ENCODE assay signal across 21 cellular contexts in genomic region chr11:35853871-35854270, GRCh38.
DNase-seq lines count a peak whose midpoint lies in the region; TF ChIP-seq lines count a peak whose summit lies in the region.
"Had no signal": no experiment of that assay in that cellular context is flagged by ENCODE, and none has a peak within 500 bp of the region (broad histone marks: within the 10 kb centered on the region; RNA-seq: fewer than 3 reads in every experiment).

No MANE protein-coding gene starts in this region.

- H3K36me3 ChIP-seq in endodermal cell (ENCODE audit: control insufficient read depth, insufficient read depth, low read length) = no peaks in the 10 kb centered on the region
- H3K36me3 ChIP-seq: BLaER1, MG63 had no signal

- H3K9me3 Mint-ChIP-seq in endodermal cell = no peaks in the 10 kb centered on the region
- no peaks in the 10 kb centered on the region for H3K9me3 Mint-ChIP-seq in type B pancreatic cell
- H3K9me3 Mint-ChIP-seq in activated CD4-positive, alpha-beta memory T cell treated with anti-CD3 and anti-CD28 coated beads, Interleukin-2, amount 10 ng/mL, durations not matched to agents 7 days and 5 days = no peaks in the 10 kb centered on the region
- H3K9me3 Mint-ChIP-seq: CD4-positive, alpha-beta memory T cell; GM23338; IgD-negative memory B cell had no signal

- H3K4me1 Mint-ChIP-seq in endodermal cell (no peaks in the 10 kb centered on the region), type B pancreatic cell (ENCODE audit: unreplicated experiment) (no peaks in the 10 kb centered on the region)
- no peaks in the 10 kb centered on the region for H3K4me1 Mint-ChIP-seq in activated CD4-positive, alpha-beta memory T cell treated with anti-CD3 and anti-CD28 coated beads, Interleukin-2, amount 10 ng/mL, durations not matched to agents 7 days and 5 days
- H3K4me1 Mint-ChIP-seq: CD4-positive, alpha-beta memory T cell; IgD-negative memory B cell had no signal

- DNase-seq in NCI-H1694 treated with DMSO at 0.1 percent for 48 hours (lab: John Stamatoyannopoulos, UW) = peak; percentile 87
- peak; percentile 75 for DNase-seq in NCI-H82 (lab: John Stamatoyannopoulos, UW)
- DNase-seq in endodermal cell = peak; percentile 17
- peak; percentile 20 for DNase-seq in type B pancreatic cell (ENCODE audit: extremely low spot score, unreplicated experiment)
- DNase-seq in activated CD4-positive, alpha-beta memory T cell treated with anti-CD3 and anti-CD28 coated beads, Interleukin-2, amount 10 ng/mL, durations not matched to agents 7 days and 5 days = no peak
- DNase-seq in 8988T = no peak
- no peak for DNase-seq in ureter (ENCODE audit: low spot score)
- DNase-seq: CD4-positive, alpha-beta memory T cell; DMS53; EL; HCEC 1CT; Kasumi-1; MG63; NCI-H1048; NCI-H1436 treated with DMSO at 0.1 percent for 48 hours; NCI-H2081; NCI-H510A treated with DMSO at 0.1 percent for 48 hours; Right ventricle myocardium superior had no signal

- no peak for TF ChIP-seq CTCF in endodermal cell (conservative IDR thresholded peaks at IDR 0.05)
- no peak for TF ChIP-seq CTCF in type B pancreatic cell (conservative IDR thresholded peaks at IDR 0.05)

- 92 to 100% methylated on average over 1 to 5 of the region's 5 CpGs for WGBS in endodermal cell (ENCODE audit: insufficient coverage in 1 of 2, insufficient read length in 1 of 2), 2 experiments

- H3K27ac Mint-ChIP-seq in endodermal cell (no peak overlapping the region), type B pancreatic cell (no peak overlapping the region)
- no peak overlapping the region for H3K27ac Mint-ChIP-seq in activated CD4-positive, alpha-beta memory T cell treated with anti-CD3 and anti-CD28 coated beads, Interleukin-2, amount 10 ng/mL, durations not matched to agents 7 days and 5 days
- H3K27ac Mint-ChIP-seq: CD4-positive, alpha-beta memory T cell; GM23338; IgD-negative memory B cell had no signal

- no peak overlapping the region for H3K27ac ChIP-seq in endodermal cell (ENCODE audit: low read depth, low read length)
- H3K27ac ChIP-seq: BLaER1 had no signal

- POLR2A ChIA-PET in activated CD4-positive, alpha-beta memory T cell treated with anti-CD3 and anti-CD28 coated beads, Interleukin-2, amount 10 ng/mL, durations not matched to agents 7 days and 5 days (lab: Charles Lee) = no interaction called here

- H3K4me3 Mint-ChIP-seq in endodermal cell (no peak overlapping the region), type B pancreatic cell (no peak overlapping the region)
- H3K4me3 Mint-ChIP-seq in activated CD4-positive, alpha-beta memory T cell treated with anti-CD3 and anti-CD28 coated beads, Interleukin-2, amount 10 ng/mL, durations not matched to agents 7 days and 5 days = no peak overlapping the region
- H3K4me3 Mint-ChIP-seq: CD4-positive, alpha-beta memory T cell; GM23338; IgD-negative memory B cell had no signal

- H3K9ac ChIP-seq in endodermal cell (ENCODE audit: extremely low read depth, low read length, poor library complexity, severe bottlenecking) = no peak overlapping the region
- H3K9ac ChIP-seq: BLaER1 had no signal

- no peaks in the 10 kb centered on the region for H3K27me3 ChIP-seq in endodermal cell (ENCODE audit: control insufficient read depth, insufficient read depth, low read length, poor library complexity, severe bottlenecking)
- H3K27me3 ChIP-seq: BLaER1 had no signal

- H3K9me3 ChIP-seq in endodermal cell (ENCODE audit: control insufficient read depth, low read length) = no peaks in the 10 kb centered on the region
- H3K9me3 ChIP-seq: BLaER1, MG63 had no signal

- no peak overlapping the region for H3K4me3 ChIP-seq in endodermal cell (ENCODE audit: low read length)
- H3K4me3 ChIP-seq: BLaER1, GM23338, MG63 had no signal

- H3K4me1 ChIP-seq in endodermal cell (ENCODE audit: control insufficient read depth, insufficient read depth, low read length) = no peaks in the 10 kb centered on the region

- no peaks in the 10 kb centered on the region for H3K36me3 Mint-ChIP-seq in endodermal cell (ENCODE audit: low read depth)
- no peaks in the 10 kb centered on the region for H3K36me3 Mint-ChIP-seq in type B pancreatic cell
- H3K36me3 Mint-ChIP-seq in activated CD4-positive, alpha-beta memory T cell treated with anti-CD3 and anti-CD28 coated beads, Interleukin-2, amount 10 ng/mL, durations not matched to agents 7 days and 5 days (ENCODE audit: low read depth) = no peaks in the 10 kb centered on the region
- H3K36me3 Mint-ChIP-seq: CD4-positive, alpha-beta memory T cell; IgD-negative memory B cell had no signal

- CTCF ChIA-PET in activated CD4-positive, alpha-beta memory T cell treated with anti-CD3 and anti-CD28 coated beads, Interleukin-2, amount 10 ng/mL, durations not matched to agents 7 days and 5 days (lab: Charles Lee) = no interaction called here

- H3K27me3 Mint-ChIP-seq in endodermal cell (ENCODE audit: insufficient read depth) (peaks cover 2% of the 10 kb centered on the region), type B pancreatic cell (peaks cover 3% of the 10 kb centered on the region)
- peaks cover 2% of the 10 kb centered on the region for H3K27me3 Mint-ChIP-seq in activated CD4-positive, alpha-beta memory T cell treated with anti-CD3 and anti-CD28 coated beads, Interleukin-2, amount 10 ng/mL, durations not matched to agents 7 days and 5 days
- H3K27me3 Mint-ChIP-seq: IgD-negative memory B cell had no signal

Comparison
In these comparisons a context has a peak if more than half of its experiments do, and no peak if none do; other contexts are left out.
1. DNase-seq: peak in NCI-H1694 treated with DMSO at 0.1 percent for 48 hours (single experiment), NCI-H82 (single experiment), endodermal cell (single experiment) and type B pancreatic cell (single experiment); none in activated CD4-positive, alpha-beta memory T cell treated with anti-CD3 and anti-CD28 coated beads, Interleukin-2, amount 10 ng/mL, durations not matched to agents 7 days and 5 days (single experiment), 8988T (single experiment) and ureter (single experiment).